ENCODE assay signal across 11 cellular contexts in the genomic region with DNA sequence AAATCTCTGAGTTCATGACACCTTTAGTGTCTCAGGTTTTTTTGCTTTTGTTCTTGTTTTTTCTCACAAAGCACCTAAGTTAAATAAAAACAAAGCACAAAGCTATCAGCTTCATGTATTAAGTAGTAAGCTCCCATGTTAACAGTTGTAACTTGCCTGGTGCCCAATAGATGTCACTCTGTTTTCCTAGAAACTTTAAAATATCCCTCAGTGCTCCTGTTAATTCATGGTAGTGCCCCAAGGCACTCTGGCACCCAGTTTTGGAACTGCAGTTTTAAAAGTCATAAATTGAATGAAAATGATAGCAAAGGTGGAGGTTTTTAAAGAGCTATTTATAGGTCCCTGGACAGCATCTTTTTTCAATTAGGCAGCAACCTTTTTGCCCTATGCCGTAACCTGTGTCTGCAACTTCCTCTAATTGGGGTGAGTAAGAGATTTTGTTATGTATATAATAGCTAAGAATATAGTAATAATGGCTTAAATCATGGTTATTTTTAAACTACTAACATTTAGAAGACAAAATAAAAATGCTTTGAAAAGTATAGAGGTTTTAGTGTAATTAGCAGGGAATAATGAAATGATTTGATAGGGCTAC.
DNase-seq lines count a peak whose midpoint lies in the region; ATAC-seq and TF ChIP-seq lines count a peak whose summit lies in the region.
"Had no signal": no experiment of that assay in that cellular context is flagged by ENCODE, and none has a peak within 500 bp of the region (broad histone marks: within the 10 kb centered on the region; RNA-seq: fewer than 3 reads in every experiment).

No MANE protein-coding gene starts in this region.

- TF ChIP-seq POLR2A in stomach (IDR thresholded peaks at IDR 0.05), result no peak
- no peak for TF ChIP-seq POLR2A in testis (IDR thresholded peaks at IDR 0.05)

- no peaks in the 10 kb centered on the region for H3K9me3 ChIP-seq in stomach
- no peaks in the 10 kb centered on the region for H3K9me3 ChIP-seq in testis

- ATAC-seq in GM18870 (IDR thresholded peaks at IDR 0.05; ENCODE audit: unreplicated experiment), result no peak
- ATAC-seq: naive thymus-derived CD4-positive, alpha-beta T cell; Right ventricle myocardium inferior had no signal

- no peaks in the 10 kb centered on the region for H3K27me3 Mint-ChIP-seq in brain
- H3K27me3 Mint-ChIP-seq in progenitor cell of endocrine pancreas, result no peaks in the 10 kb centered on the region
- H3K27me3 Mint-ChIP-seq: naive thymus-derived CD4-positive, alpha-beta T cell had no signal

- DNase-seq in NCI-H1417 (lab: John Stamatoyannopoulos, UW) (peak; percentile 0 to 67 (median 15)), NCI-H1417 treated with DMSO at 0.1 percent for 48 hours (lab: John Stamatoyannopoulos, UW) (no peak), NCI-H2227 treated with DMSO at 0.1 percent for 48 hours (lab: John Stamatoyannopoulos, UW) (peak; percentile 14), progenitor cell of endocrine pancreas (ENCODE audit: low spot score, unreplicated experiment) (no peak), stomach (no peak), testis (no peak)
- DNase-seq: naive thymus-derived CD4-positive, alpha-beta T cell had no signal

- H3K36me3 ChIP-seq in stomach (no peaks in the 10 kb centered on the region), testis (ENCODE audit: low read depth, missing control alignments) (no peaks in the 10 kb centered on the region)

- intact Hi-C loops in stomach (cut with DNase I; ENCODE audit: low total_unique reads) (no loop called here), testis (cut with DNase I; ENCODE audit: low total_unique reads) (no loop called here)

- no peak overlapping the region for H3K4me3 Mint-ChIP-seq in brain
- H3K4me3 Mint-ChIP-seq in progenitor cell of endocrine pancreas (ENCODE audit: low read depth), result no peak overlapping the region
- H3K4me3 Mint-ChIP-seq: activated T-helper 1 cell treated with anti-CD3 and anti-CD28 coated beads, Interleukin-12 subunit alpha, Interleukin-12 subunit beta, Interleukin-2, Interleukin-4 antibody, amounts not matched to agents 30 ng/mL and 10 ng/mL and 1 ng/mL, durations not matched to agents 14 hours and 24 hours and 36 hours; naive thymus-derived CD4-positive, alpha-beta T cell had no signal

- peaks cover 5% of the 10 kb centered on the region for H3K4me1 Mint-ChIP-seq in brain
- H3K4me1 Mint-ChIP-seq in progenitor cell of endocrine pancreas (ENCODE audit: low read depth), result no peaks in the 10 kb centered on the region
- H3K4me1 Mint-ChIP-seq: naive thymus-derived CD4-positive, alpha-beta T cell had no signal

- H3K36me3 Mint-ChIP-seq in brain, result no peaks in the 10 kb centered on the region
- H3K36me3 Mint-ChIP-seq in progenitor cell of endocrine pancreas (ENCODE audit: insufficient read depth), result no peaks in the 10 kb centered on the region
- H3K36me3 Mint-ChIP-seq: naive thymus-derived CD4-positive, alpha-beta T cell had no signal

- H3K9me3 Mint-ChIP-seq in brain (peaks cover 0 to 3% (median 0%) of the 10 kb centered on the region in 5 experiments), progenitor cell of endocrine pancreas (ENCODE audit: low read depth) (peaks cover 3% of the 10 kb centered on the region)
- H3K9me3 Mint-ChIP-seq: activated T-helper 1 cell treated with anti-CD3 and anti-CD28 coated beads, Interleukin-12 subunit alpha, Interleukin-12 subunit beta, Interleukin-2, Interleukin-4 antibody, amounts not matched to agents 30 ng/mL and 10 ng/mL and 1 ng/mL, durations not matched to agents 14 hours and 24 hours and 36 hours had no signal

- WGBS in stomach, 5 donors, result 80 to 89% (median 83%) methylated on average over 1 of the region's 1 CpG
- 81 to 95% methylated on average over 1 of the region's 1 CpG for WGBS in testis, 2 donors

- H3K27ac ChIP-seq in stomach (no peak overlapping the region), testis (no peak overlapping the region)

- H3K4me3 ChIP-seq in stomach (no peak overlapping the region), testis (no peak overlapping the region)

- no peak for TF ChIP-seq EP300 in stomach (IDR thresholded peaks at IDR 0.05)

- H3K27me3 ChIP-seq in stomach, result no peaks in the 10 kb centered on the region
- H3K27me3 ChIP-seq in testis, result no peaks in the 10 kb centered on the region

- peak; percentile 48 to 68 for TF ChIP-seq CTCF in brain (conservative IDR thresholded peaks at IDR 0.05)
- peak; percentile 51 for TF ChIP-seq CTCF in progenitor cell of endocrine pancreas (IDR thresholded peaks at IDR 0.05; ENCODE audit: unreplicated experiment)
- no peak for TF ChIP-seq CTCF in stomach (IDR thresholded peaks at IDR 0.05)
- TF ChIP-seq CTCF in testis (IDR thresholded peaks at IDR 0.05), result no peak

- no peaks in the 10 kb centered on the region for H3K4me1 ChIP-seq in stomach
- no peaks in the 10 kb centered on the region for H3K4me1 ChIP-seq in testis

- no peak overlapping the region for H3K27ac Mint-ChIP-seq in brain
- no peak overlapping the region for H3K27ac Mint-ChIP-seq in progenitor cell of endocrine pancreas
- H3K27ac Mint-ChIP-seq: activated T-helper 1 cell treated with anti-CD3 and anti-CD28 coated beads, Interleukin-12 subunit alpha, Interleukin-12 subunit beta, Interleukin-2, Interleukin-4 antibody, amounts not matched to agents 30 ng/mL and 10 ng/mL and 1 ng/mL, durations not matched to agents 14 hours and 24 hours and 36 hours; naive thymus-derived CD4-positive, alpha-beta T cell had no signal

Comparison
In these comparisons a context has a peak if more than half of its experiments do, and no peak if none do; other contexts are left out.
1. DNase-seq: peak in NCI-H1417 (3 of 3) and NCI-H2227 treated with DMSO at 0.1 percent for 48 hours (single experiment); none in NCI-H1417 treated with DMSO at 0.1 percent for 48 hours (single experiment), progenitor cell of endocrine pancreas (single experiment), stomach (single experiment) and testis (single experiment).
2. CTCF ChIP-seq: peak in brain (2 of 2) and progenitor cell of endocrine pancreas (single experiment); none in stomach (0 of 7) and testis (0 of 3).